Comparison of ENCODE assay signal across 1 cellular context in genomic region chr2:70127920-70128444, GRCh38.
TF ChIP-seq lines count a peak whose summit lies in the region.

No MANE protein-coding gene starts in this region.

TF ChIP-seq in GM12878, 131 proteins besides CTCF, POLR2A, EP300 and RAD21 (continues in another document):
- TF ChIP-seq POU2F2 (IDR thresholded peaks at IDR 0.05; ENCODE audit: borderline replicate concordance, low read depth, low read length) (no peak), E2F4 (IDR thresholded peaks at IDR 0.05; ENCODE audit: low read depth, low read length) (no peak), CEBPZ (IDR thresholded peaks at IDR 0.05; ENCODE audit: low read depth, low read length) (no peak), MYB (IDR thresholded peaks at IDR 0.05; ENCODE audit: borderline replicate concordance, low read depth, low read length) (no peak), EGR1 (IDR thresholded peaks at IDR 0.05; ENCODE audit: borderline replicate concordance in 1 of 2, low read depth in 2 of 2, low read length in 2 of 2) (no peak), WRNIP1 (IDR thresholded peaks at IDR 0.05; ENCODE audit: borderline replicate concordance, low read depth, low read length) (no peak), SIX5 (IDR thresholded peaks at IDR 0.05; ENCODE audit: low read depth, low read length, severe bottlenecking) (no peak), PRDM15 (CRISPR knock-in tag; IDR thresholded peaks at IDR 0.05) (no peak), RUNX3 (IDR thresholded peaks at IDR 0.05; ENCODE audit: low read length) (no peak), CUX1 (IDR thresholded peaks at IDR 0.05; ENCODE audit: insufficient replicate concordance, low read depth, low read length) (no peak), RB1 (IDR thresholded peaks at IDR 0.05; ENCODE audit: borderline replicate concordance) (no peak), SIN3A (IDR thresholded peaks at IDR 0.05; ENCODE audit: low read depth, low read length) (no peak), TARDBP (IDR thresholded peaks at IDR 0.05; ENCODE audit: borderline replicate concordance) (no peak), E2F8 (IDR thresholded peaks at IDR 0.05; ENCODE audit: low read depth, partially characterized antibody) (no peak), PBX3 (IDR thresholded peaks at IDR 0.05; ENCODE audit: insufficient replicate concordance, low read depth, low read length) (no peak), NRF1 (conservative IDR thresholded peaks at IDR 0.05; ENCODE audit: low read depth, low read length) (no peak), JUND (IDR thresholded peaks at IDR 0.05; ENCODE audit: low read depth, low read length) (no peak), BCLAF1 (IDR thresholded peaks at IDR 0.05) (no peak), FOXM1 (IDR thresholded peaks at IDR 0.05; ENCODE audit: low read depth, low read length) (no peak), ATF2 (IDR thresholded peaks at IDR 0.05; ENCODE audit: low read length) (no peak), CHD4 (IDR thresholded peaks at IDR 0.05) (no peak), ZNF687 (IDR thresholded peaks at IDR 0.05) (peak; percentile 79)
